In the genomic region with DNA sequence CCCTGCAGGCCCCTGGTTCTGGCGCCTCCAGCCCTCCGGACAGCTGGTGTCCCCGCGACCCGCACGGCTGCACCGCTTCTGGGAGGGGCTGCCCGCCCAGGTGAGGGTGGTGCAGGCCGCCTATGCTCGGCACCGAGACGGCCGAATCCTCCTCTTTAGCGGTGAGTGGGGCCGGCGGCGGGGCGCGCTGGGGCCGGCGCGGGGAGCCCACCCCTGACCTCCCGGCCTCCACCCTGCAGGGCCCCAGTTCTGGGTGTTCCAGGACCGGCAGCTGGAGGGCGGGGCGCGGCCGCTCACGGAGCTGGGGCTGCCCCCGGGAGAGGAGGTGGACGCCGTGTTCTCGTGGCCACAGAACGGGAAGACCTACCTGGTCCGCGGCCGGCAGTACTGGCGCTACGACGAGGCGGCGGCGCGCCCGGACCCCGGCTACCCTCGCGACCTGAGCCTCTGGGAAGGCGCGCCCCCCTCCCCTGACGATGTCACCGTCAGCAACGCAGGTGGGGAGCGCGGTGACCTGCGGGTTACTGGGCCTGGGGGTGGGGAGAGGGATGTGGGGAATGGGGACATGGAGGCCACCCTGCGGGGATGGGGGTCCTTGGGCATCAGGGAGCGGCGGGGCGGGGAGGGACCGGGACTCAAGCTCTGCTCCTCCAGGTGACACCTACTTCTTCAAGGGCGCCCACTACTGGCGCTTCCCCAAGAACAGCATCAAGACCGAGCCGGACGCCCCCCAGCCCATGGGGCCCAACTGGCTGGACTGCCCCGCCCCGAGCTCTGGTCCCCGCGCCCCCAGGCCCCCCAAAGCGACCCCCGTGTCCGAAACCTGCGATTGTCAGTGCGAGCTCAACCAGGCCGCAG, we compare ENCODE assay signal across 8 cellular contexts. TPM values are rescaled to one million over a fixed set of nuclear protein-coding genes. Genes with fewer than 3 reads are reported as not detected.
A peak's percentile ranks its signal among the peaks of the same experiment; 100 is the strongest.
DNase-seq lines count a peak whose midpoint lies in the region; ATAC-seq, FAIRE-seq and TF ChIP-seq lines count a peak whose summit lies in the region.

No MANE protein-coding gene starts in this region.

- peak in 8 of 10 experiments; percentile 36 to 63 (median 48) for DNase-seq in CD4-positive, alpha-beta T cell
- DNase-seq in NCI-H146 (lab: John Stamatoyannopoulos, UW), result peak; percentile 48
- peak; percentile 31 to 59 for DNase-seq in cardiac muscle cell (ENCODE audit: low read depth in 1 of 2, low spot score in 1 of 2)
- no peak for DNase-seq in GM12892 (ENCODE audit: insufficient read length)

- CTCF ChIA-PET in CD4-positive, alpha-beta T cell (lab: Charles Lee), result interaction anchor here (0.7 to 3.1 kb wide), 24 partner anchors 10 to 225 kb away, joined by 3 to 62 read pairs (median 5); a partner anchor contains a TSS

- peak overlapping the region; percentile 95 for H3K4me3 Mint-ChIP-seq in CD4-positive, alpha-beta T cell
- H3K4me3 Mint-ChIP-seq in activated naive CD4-positive, alpha-beta T cell treated with anti-CD3 and anti-CD28 coated beads, Interleukin-2, amount 50 U/mL, for 24 hours, result peak overlapping the region; percentile 83

- H3K36me3 ChIP-seq in cardiac muscle cell, result no peaks in the 10 kb centered on the region
- no peaks in the 10 kb centered on the region for H3K36me3 ChIP-seq in parathyroid adenoma (ENCODE audit: control insufficient read depth, insufficient read depth, low read length)

- H3K79me2 ChIP-seq in parathyroid adenoma, result no peaks in the 10 kb centered on the region

- H3K4me2 ChIP-seq in parathyroid adenoma (ENCODE audit: low read length), result peak overlapping the region; percentile 99

- POLR2A ChIA-PET in CD4-positive, alpha-beta T cell (lab: Charles Lee), result interaction anchor here (0.6 to 5.4 kb wide), 16 partner anchors 10 to 110 kb away, joined by 3 to 70 read pairs (median 4); a partner anchor contains a TSS

- no peak for TF ChIP-seq POLR2A in GM12892 (IDR thresholded peaks at IDR 0.05; ENCODE audit: low read depth, low read length)

- H3K27me3 ChIP-seq in CD4-positive, alpha-beta T cell (ENCODE audit: control insufficient read depth, insufficient read depth, low read length), result no peaks in the 10 kb centered on the region
- H3K27me3 ChIP-seq in cardiac muscle cell (peaks cover 2% of the 10 kb centered on the region), parathyroid adenoma (ENCODE audit: control insufficient read depth, insufficient read depth, low read length) (no peaks in the 10 kb centered on the region)

- no peak for FAIRE-seq in GM12892 (lab: Jason Lieb, UNC)

- H3K27ac ChIP-seq in CD4-positive, alpha-beta T cell (ENCODE audit: low read depth, low read length), result peak overlapping the region; percentile 74
- no peak overlapping the region for H3K27ac ChIP-seq in cardiac muscle cell
- no peak overlapping the region for H3K27ac ChIP-seq in parathyroid adenoma

- intact Hi-C loops in CD4-positive, alpha-beta T cell (cut with DNase I, micrococcal nuclease), result loop anchor here (1.0 to 5.0 kb wide), 6 partner anchors 36 to 108 kb away; no protein-coding TSS in a partner anchor

- peaks cover 25% of the 10 kb centered on the region for H3K36me3 Mint-ChIP-seq in CD4-positive, alpha-beta T cell (ENCODE audit: low read depth)
- H3K36me3 Mint-ChIP-seq in activated naive CD4-positive, alpha-beta T cell treated with anti-CD3 and anti-CD28 coated beads, Interleukin-2, amount 50 U/mL, for 24 hours, result no peaks in the 10 kb centered on the region

- peak overlapping the region; percentile 51 for H3K27ac Mint-ChIP-seq in CD4-positive, alpha-beta T cell
- no peak overlapping the region for H3K27ac Mint-ChIP-seq in activated naive CD4-positive, alpha-beta T cell treated with anti-CD3 and anti-CD28 coated beads, Interleukin-2, amount 50 U/mL, for 24 hours

- H2AFZ ChIP-seq in parathyroid adenoma, result peak overlapping the region; percentile 93

- TF ChIP-seq CTCF in CD4-positive, alpha-beta T cell (IDR thresholded peaks at IDR 0.05), result no peak
- no peak for TF ChIP-seq CTCF in cardiac muscle cell (IDR thresholded peaks at IDR 0.05; ENCODE audit: low read depth, low read length)
- no peak for TF ChIP-seq CTCF in parathyroid adenoma (IDR thresholded peaks at IDR 0.05)

- H3K4me3 ChIP-seq in cardiac muscle cell (peak overlapping the region; percentile 93), parathyroid adenoma (ENCODE audit: low read depth, low read length) (peak overlapping the region; percentile 99)

- peaks cover 59% of the 10 kb centered on the region for H3K4me1 Mint-ChIP-seq in CD4-positive, alpha-beta T cell (ENCODE audit: low read depth)
- peaks cover 49% of the 10 kb centered on the region for H3K4me1 Mint-ChIP-seq in activated naive CD4-positive, alpha-beta T cell treated with anti-CD3 and anti-CD28 coated beads, Interleukin-2, amount 50 U/mL, for 24 hours

- H3K4me1 ChIP-seq in cardiac muscle cell (ENCODE audit: low read depth) (no peaks in the 10 kb centered on the region), parathyroid adenoma (no peaks in the 10 kb centered on the region)

- ATAC-seq in CD4-positive, alpha-beta T cell (ENCODE audit: poor library complexity), result peak; percentile 59
- peak; percentile 27 for ATAC-seq in GM21447 (IDR thresholded peaks at IDR 0.05; ENCODE audit: unreplicated experiment)
- ATAC-seq in GM19395 (IDR thresholded peaks at IDR 0.05; ENCODE audit: unreplicated experiment), result no peak

- no peaks in the 10 kb centered on the region for H3K27me3 Mint-ChIP-seq in CD4-positive, alpha-beta T cell
- no peaks in the 10 kb centered on the region for H3K27me3 Mint-ChIP-seq in activated naive CD4-positive, alpha-beta T cell treated with anti-CD3 and anti-CD28 coated beads, Interleukin-2, amount 50 U/mL, for 24 hours

- peak overlapping the region; percentile 25 for H3K9ac ChIP-seq in parathyroid adenoma

- no peaks in the 10 kb centered on the region for H3K9me3 Mint-ChIP-seq in CD4-positive, alpha-beta T cell
- no peaks in the 10 kb centered on the region for H3K9me3 Mint-ChIP-seq in activated naive CD4-positive, alpha-beta T cell treated with anti-CD3 and anti-CD28 coated beads, Interleukin-2, amount 50 U/mL, for 24 hours

- no peaks in the 10 kb centered on the region for H3K9me3 ChIP-seq in CD4-positive, alpha-beta T cell (ENCODE audit: control insufficient read depth, low read length)
- H3K9me3 ChIP-seq in cardiac muscle cell (ENCODE audit: low read depth), result no peaks in the 10 kb centered on the region
- no peaks in the 10 kb centered on the region for H3K9me3 ChIP-seq in parathyroid adenoma (ENCODE audit: control insufficient read depth, low read length)

RNA-seq across cellular contexts. Expression of a gene that starts 7.0 kb away (rescaled TPM):
- 100 to 1,000 TPM; 378 to 383 TPM for total RNA-seq in CD4-positive, alpha-beta T cell
- 0.66 TPM in 1 of 2 replicates, not detected in the other for total RNA-seq in cardiac muscle cell
- 0.35 TPM in 1 of 2 replicates, not detected in the other for polyA plus RNA-seq in cardiac muscle cell
- polyA plus RNA-seq in GM12892 (2012; ENCODE audit: missing spikeins), result 373 TPM

RNA-seq across cellular contexts. Expression of a gene that starts 12.0 kb away (rescaled TPM):
- total RNA-seq in CD4-positive, alpha-beta T cell, result under 1 TPM; 0.42 to 0.80 TPM
- 0.03 TPM in 1 of 2 replicates, not detected in the other for total RNA-seq in cardiac muscle cell
- 4.3 and 5.8 TPM in 2 replicates for polyA plus RNA-seq in cardiac muscle cell
- 0.81 TPM for polyA plus RNA-seq in GM12892 (2012; ENCODE audit: missing spikeins)

RNA-seq across cellular contexts. Expression of a gene that starts 21.7 kb away (rescaled TPM):
- not detected for total RNA-seq in CD4-positive, alpha-beta T cell
- not detected in 2 replicates for total RNA-seq in cardiac muscle cell
- 0.19 TPM in 1 of 2 replicates, not detected in the other for polyA plus RNA-seq in cardiac muscle cell
- 0.15 TPM for polyA plus RNA-seq in GM12892 (2012; ENCODE audit: missing spikeins)

RNA-seq across cellular contexts. Expression of a gene that starts 34.6 kb away (rescaled TPM):
- total RNA-seq in CD4-positive, alpha-beta T cell, result 10 to 100 TPM; 12.0 to 12.9 TPM
- total RNA-seq in cardiac muscle cell, result 34.8 and 36.9 TPM in 2 replicates
- 61.3 and 65.7 TPM in 2 replicates for polyA plus RNA-seq in cardiac muscle cell
- 19.5 TPM for polyA plus RNA-seq in GM12892 (2012; ENCODE audit: missing spikeins)

RNA-seq across cellular contexts. Expression of a gene that starts 34.7 kb away (rescaled TPM):
- total RNA-seq in CD4-positive, alpha-beta T cell, result 10 to 100 TPM in 1 of 2 experiments, 1 to 10 TPM in 1; 8.9 to 11.0 TPM
- total RNA-seq in cardiac muscle cell, result 48.3 and 50.8 TPM in 2 replicates
- 109 and 140 TPM in 2 replicates for polyA plus RNA-seq in cardiac muscle cell
- polyA plus RNA-seq in GM12892 (2012; ENCODE audit: missing spikeins), result 15.2 TPM

Comparison
In these comparisons a context has a peak if more than half of its experiments do, and no peak if none do; other contexts are left out.
1. RNA of a gene that starts 7.0 kb away (total RNA-seq): 378 to 383 TPM in CD4-positive, alpha-beta T cell; 0.66 TPM in cardiac muscle cell; every median in the first group is over 100 times any median in the second.